Comparison of ENCODE assay signal across 14 cellular contexts in genomic region chr1:2460203-2460602, GRCh38.
"Had no signal": no experiment of that assay in that cellular context is flagged by ENCODE, and none has a peak within 500 bp of the region (broad histone marks: within the 10 kb centered on the region; RNA-seq: fewer than 3 reads in every experiment).

No MANE protein-coding gene starts in this region.

- DNase-seq: activated B cell treated with CpG ODN at 0.5 μM for 24 hours; activated CD4-positive, alpha-beta T cell treated with anti-CD3 and anti-CD28 coated beads for 4 hours; activated CD8-positive, alpha-beta T cell treated with anti-CD3 and anti-CD28 coated beads, Interleukin-2, amount 10 ng/mL, durations not matched to agents 7 days and 5 days; activated naive CD4-positive, alpha-beta T cell treated with anti-CD3 and anti-CD28 coated beads for 36 hours; activated T-cell treated with anti-CD3 and anti-CD28 coated beads, Interleukin-2, amount 50 U/mL, for 24 hours; central memory CD4-positive, alpha-beta T cell; colonic mucosa; erythroblast; left lung; mammary epithelial cell; stimulated activated CD8-positive, alpha-beta memory T cell treated with anti-CD3 and anti-CD28 coated beads, Interleukin-4, amount 100 ng/mL, for 48 hours; stimulated activated naive CD4-positive, alpha-beta T cell; uterus had no signal

- H3K36me3 ChIP-seq: colonic mucosa, left lung, tibial nerve, uterus had no signal

- H3K27me3 ChIP-seq: colonic mucosa, uterus had no signal

- H3K4me1 ChIP-seq: colonic mucosa, uterus had no signal

- ATAC-seq: activated CD8-positive, alpha-beta T cell treated with anti-CD3 and anti-CD28 coated beads, Interleukin-2, amount 10 ng/mL, durations not matched to agents 7 days and 5 days; left lung had no signal

- H3K9me3 ChIP-seq: colonic mucosa, left lung, tibial nerve, uterus had no signal

- H3K4me3 ChIP-seq: colonic mucosa, left lung, tibial nerve, uterus had no signal

- H3K27ac ChIP-seq: colonic mucosa, left lung, tibial nerve, uterus had no signal
